ENCODE assay signal across 11 cellular contexts in the genomic region with DNA sequence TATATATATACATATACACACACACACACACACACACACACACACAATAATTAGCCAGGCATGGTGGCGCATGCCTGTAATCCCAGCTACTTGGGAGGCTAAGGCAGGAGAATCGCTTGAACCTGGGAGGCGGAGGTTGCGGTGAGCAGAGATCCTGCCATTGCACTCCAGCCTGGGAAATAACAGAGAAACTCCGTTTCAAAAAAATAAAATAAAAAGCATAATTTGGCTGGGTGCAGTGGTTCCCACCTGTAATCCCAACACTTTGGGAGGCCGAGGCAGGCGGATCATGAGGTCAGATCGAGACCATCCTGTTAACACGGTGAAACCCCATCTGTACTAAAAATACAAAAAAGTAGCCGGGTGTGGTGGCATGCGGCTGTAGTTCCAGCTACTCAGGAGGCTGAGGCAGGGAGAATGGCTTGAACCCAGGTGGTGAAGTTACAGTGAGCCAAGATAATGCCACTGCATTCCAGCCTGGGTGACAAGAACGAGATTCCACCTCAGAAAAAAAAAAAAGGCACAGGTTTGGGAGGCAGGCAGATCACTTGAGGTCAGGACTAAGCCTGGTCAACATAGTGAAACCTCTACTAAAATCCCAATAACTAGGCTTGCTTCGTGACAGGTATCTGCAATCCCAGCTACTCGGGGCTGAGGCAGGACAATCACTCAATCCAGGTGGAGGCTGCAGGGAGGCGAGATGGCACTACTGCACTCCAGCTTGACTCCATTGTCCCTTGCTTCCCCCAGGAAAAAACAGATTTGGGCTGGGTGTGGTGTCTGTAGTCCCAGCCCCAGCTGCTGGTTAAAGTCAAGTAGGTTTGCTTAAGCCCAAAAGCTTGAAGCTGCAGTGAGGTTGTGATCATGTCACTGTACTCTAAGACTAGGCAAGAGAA. TPM values are rescaled to one million over a fixed set of nuclear protein-coding genes. Genes with fewer than 3 reads are reported as not detected.
DNase-seq lines count a peak whose midpoint lies in the region; ATAC-seq and TF ChIP-seq lines count a peak whose summit lies in the region.
"Had no signal": no experiment of that assay in that cellular context is flagged by ENCODE, and none has a peak within 500 bp of the region (broad histone marks: within the 10 kb centered on the region; RNA-seq: fewer than 3 reads in every experiment).

No MANE protein-coding gene starts in this region.

- H3K36me3 Mint-ChIP-seq in activated CD8-positive, alpha-beta T cell treated with anti-CD3 and anti-CD28 coated beads for 36 hours (ENCODE audit: low read depth): peaks cover 50% of the 10 kb centered on the region

- ATAC-seq in SK-N-SH treated with all-trans-retinoic acid at 6 μM for 48 hours (no peak), GM21529 (IDR thresholded peaks at IDR 0.05; ENCODE audit: unreplicated experiment) (no peak)
- no peak for ATAC-seq in activated CD8-positive, alpha-beta T cell treated with anti-CD3 and anti-CD28 coated beads for 36 hours

- H3K27ac Mint-ChIP-seq in activated CD8-positive, alpha-beta T cell treated with anti-CD3 and anti-CD28 coated beads for 36 hours: peak overlapping the region; percentile 95

- H3K9ac ChIP-seq in SK-N-SH: no peak overlapping the region
- no peak overlapping the region; the same call in 1 of the 2 replicates for H3K9ac ChIP-seq in KMS-11

- no peak for DNase-seq in SK-N-SH
- DNase-seq in activated CD8-positive, alpha-beta T cell treated with anti-CD3 and anti-CD28 coated beads for 36 hours: no peak
- DNase-seq in posterior vena cava (ENCODE audit: low spot score): peak; percentile 22
- no peak for DNase-seq in vagina (ENCODE audit: extremely low spot score in 2 of 2)
- DNase-seq in lower leg skin (ENCODE audit: low spot score in 2 of 2): no peak

- H3K4me3 ChIP-seq in SK-N-SH (ENCODE audit: low read depth in 2 of 2, low read length in 1 of 2): no peak overlapping the region
- no peak overlapping the region for H3K4me3 ChIP-seq in KMS-11 (IDR thresholded peaks at IDR 0.05; ENCODE audit: insufficient read depth, low read depth, low read length)
- H3K4me3 ChIP-seq in vagina: no peak overlapping the region
- no peak overlapping the region for H3K4me3 ChIP-seq in lower leg skin (ENCODE audit: low read depth, poor library complexity, severe bottlenecking)

- peaks cover 39% of the 10 kb centered on the region for H4K20me1 ChIP-seq in SK-N-SH (ENCODE audit: insufficient read depth)
- H4K20me1 ChIP-seq in KMS-11 (ENCODE audit: insufficient read depth): peaks cover 27% of the 10 kb centered on the region

- H3K4me2 ChIP-seq in SK-N-SH: no peak overlapping the region
- H3K4me2 ChIP-seq in KMS-11: no peak overlapping the region

- TF ChIP-seq RAD21 in SK-N-SH (IDR thresholded peaks at IDR 0.05; ENCODE audit: low read length): no peak

- H2AFZ ChIP-seq in SK-N-SH (ENCODE audit: low read depth) (no peak overlapping the region), KMS-11 (ENCODE audit: low read depth) (no peak overlapping the region)

- peak overlapping the region; percentile 95 for H3K4me3 Mint-ChIP-seq in activated CD8-positive, alpha-beta T cell treated with anti-CD3 and anti-CD28 coated beads for 36 hours

- TF ChIP-seq POLR2A in vagina (IDR thresholded peaks at IDR 0.05) (no peak), lower leg skin (IDR thresholded peaks at IDR 0.05) (no peak)

- H3K79me2 ChIP-seq in SK-N-SH (ENCODE audit: insufficient read depth): peaks cover 35% of the 10 kb centered on the region
- H3K79me2 ChIP-seq in KMS-11 (ENCODE audit: insufficient read depth, low read depth): peaks cover 37% of the 10 kb centered on the region

- H3K9me3 ChIP-seq in SK-N-SH: no peaks in the 10 kb centered on the region
- no peaks in the 10 kb centered on the region for H3K9me3 ChIP-seq in vagina

- no peak for TF ChIP-seq EP300 in SK-N-SH (IDR thresholded peaks at IDR 0.05; ENCODE audit: borderline replicate concordance in 1 of 2, low read depth in 1 of 2, low read length in 1 of 2)

- H3K27me3 Mint-ChIP-seq in activated CD8-positive, alpha-beta T cell treated with anti-CD3 and anti-CD28 coated beads for 36 hours: no peaks in the 10 kb centered on the region

- H3K27me3 ChIP-seq in SK-N-SH (ENCODE audit: insufficient read depth): no peaks in the 10 kb centered on the region
- no peaks in the 10 kb centered on the region for H3K27me3 ChIP-seq in KMS-11 (ENCODE audit: insufficient read depth, low read depth)
- no peaks in the 10 kb centered on the region for H3K27me3 ChIP-seq in vagina

- no peaks in the 10 kb centered on the region for H3K9me2 ChIP-seq in SK-N-SH

- CTCF ChIA-PET in SK-N-SH (lab: Yijun Ruan, JAX): interaction anchor here (1.1 to 1.5 kb wide), 5 partner anchors 10 to 65 kb away, joined by 3 to 5 read pairs (median 3); partner anchors contain the start of gene SLC3A2
- CTCF ChIA-PET in activated CD8-positive, alpha-beta T cell treated with anti-CD3 and anti-CD28 coated beads for 36 hours (lab: Charles Lee): interaction anchor here (1.1 to 2.9 kb wide), 3 partner anchors 13 to 64 kb away, joined by 3 to 12 read pairs (median 4); partner anchors contain the start of gene TMEM179B

- WGBS in SK-N-SH (ENCODE audit: low lambda C conversion rate): 75% methylated on average over 15 of the region's 15 CpGs
- WGBS in lower leg skin, 2 donors: 66 to 71% methylated on average over 14 to 15 of the region's 15 CpGs

- H3K9me3 Mint-ChIP-seq in activated CD8-positive, alpha-beta T cell treated with anti-CD3 and anti-CD28 coated beads for 36 hours: no peaks in the 10 kb centered on the region

- H3K27ac ChIP-seq in SK-N-SH (ENCODE audit: low read depth in 2 of 2, low read length in 1 of 2) (no peak overlapping the region), KMS-11 (peak overlapping the region; percentile 96; the same call in 1 of the 2 replicates), vagina (no peak overlapping the region)

- POLR2A ChIA-PET in SK-N-SH (lab: Yijun Ruan, JAX): interaction anchor here (9.4 kb wide), 1 partner anchor 11 kb away, joined by 146 read pairs; the partner anchor contains the start of gene WDR74
- POLR2A ChIA-PET in activated CD8-positive, alpha-beta T cell treated with anti-CD3 and anti-CD28 coated beads for 36 hours (lab: Charles Lee): interaction anchor here (0.7 to 13.1 kb wide), 14 partner anchors 11 to 758 kb away, joined by 3 to 997 read pairs (median 20); partner anchors contain the start of genes C11orf98, CSKMT, HNRNPUL2 and LBHD1

- H3K36me3 ChIP-seq in SK-N-SH (replicated peaks in 1 of 2; ENCODE audit: control insufficient read depth in 1 of 2, insufficient read depth in 2 of 2, low read length in 1 of 2) (peaks cover 34 to 38% of the 10 kb centered on the region in 2 experiments), KMS-11 (ENCODE audit: insufficient read depth) (peaks cover 28% of the 10 kb centered on the region), vagina (peaks cover 0 to 21% of the 10 kb centered on the region in 2 donors)

- H3K4me1 ChIP-seq in SK-N-SH (ENCODE audit: control insufficient read depth in 1 of 2, insufficient read depth in 2 of 2, low read depth in 1 of 2, low read length in 1 of 2) (peaks cover 12 to 14% of the 10 kb centered on the region in 2 experiments; a peak in 3 of 4 replicates), KMS-11 (ENCODE audit: low read depth, poor library complexity, severe bottlenecking) (peaks cover 49% of the 10 kb centered on the region), vagina (peaks cover 21% of the 10 kb centered on the region)

- H3F3A ChIP-seq in SK-N-SH (replicated peaks; ENCODE audit: insufficient read depth): peaks cover 53% of the 10 kb centered on the region

- no peak for TF ChIP-seq CTCF in SK-N-SH (IDR thresholded peaks at IDR 0.05)
- TF ChIP-seq CTCF in KMS-11 (conservative IDR thresholded peaks at IDR 0.05; ENCODE audit: low read depth, low read length): no peak
- TF ChIP-seq CTCF in activated CD8-positive, alpha-beta T cell treated with anti-CD3 and anti-CD28 coated beads for 36 hours (IDR thresholded peaks at IDR 0.05): no peak
- TF ChIP-seq CTCF in vagina (IDR thresholded peaks at IDR 0.05): no peak
- TF ChIP-seq CTCF in lower leg skin (IDR thresholded peaks at IDR 0.05): no peak

- intact Hi-C loops in activated CD8-positive, alpha-beta T cell treated with anti-CD3 and anti-CD28 coated beads for 36 hours (cut with micrococcal nuclease): no loop called here
- intact Hi-C loops in posterior vena cava (cut with DNase I) (no loop called here), vagina (cut with DNase I) (no loop called here), lower leg skin (cut with DNase I; ENCODE audit: low total_unique reads) (loop anchor here (10.0 kb wide), 1 partner anchor 56 kb away; the partner anchor contains the start of gene TMEM223)

- H3K4me1 Mint-ChIP-seq in activated CD8-positive, alpha-beta T cell treated with anti-CD3 and anti-CD28 coated beads for 36 hours (ENCODE audit: low read depth): peaks cover 38% of the 10 kb centered on the region

RNA-seq across cellular contexts. Expression of gene WDR74, which starts 11.8 kb away (rescaled TPM):
- polyA plus RNA-seq in SK-N-SH (2012; rRNA removed): 132 TPM in 2 replicates
- 57.7 and 95.4 TPM in 2 replicates for polyA plus RNA-seq in SK-N-SH (2012; cell fraction: cytosol; rRNA removed)
- 195 and 221 TPM in 2 replicates for polyA plus RNA-seq in SK-N-SH (2012; cell fraction: nucleus; rRNA removed)
- total RNA-seq in activated CD8-positive, alpha-beta T cell treated with anti-CD3 and anti-CD28 coated beads for 36 hours: 10 to 100 TPM; 96.5 to 99.3 TPM
- 10 to 100 TPM; 38.5 to 45.6 TPM for total RNA-seq in posterior vena cava
- total RNA-seq in vagina: 51.8 TPM
- 10 to 100 TPM; 49.7 to 93.8 (median 64.3) TPM for total RNA-seq in lower leg skin

RNA-seq across cellular contexts. Expression of gene TEX54, which starts 18.5 kb away (rescaled TPM):
- polyA plus RNA-seq in SK-N-SH (2012; rRNA removed): not detected in 2 replicates
- not detected in 2 replicates for polyA plus RNA-seq in SK-N-SH (2012; cell fraction: cytosol; rRNA removed)
- not detected in 2 replicates for polyA plus RNA-seq in SK-N-SH (2012; cell fraction: nucleus; rRNA removed)
- not detected for total RNA-seq in activated CD8-positive, alpha-beta T cell treated with anti-CD3 and anti-CD28 coated beads for 36 hours
- not detected for total RNA-seq in posterior vena cava
- total RNA-seq in vagina: not detected
- total RNA-seq in lower leg skin: not detected
- total RNA-seq: subcutaneous adipose tissue had no signal
- polyA plus RNA-seq: BJ, neural cell had no signal

RNA-seq across cellular contexts. Expression of gene STX5, which starts 19.3 kb away (rescaled TPM):
- 24.2 and 27.4 TPM in 2 replicates for polyA plus RNA-seq in SK-N-SH (2012; rRNA removed)
- 15.8 and 24.5 TPM in 2 replicates for polyA plus RNA-seq in SK-N-SH (2012; cell fraction: cytosol; rRNA removed)
- 14.1 and 24.6 TPM in 2 replicates for polyA plus RNA-seq in SK-N-SH (2012; cell fraction: nucleus; rRNA removed)
- total RNA-seq in activated CD8-positive, alpha-beta T cell treated with anti-CD3 and anti-CD28 coated beads for 36 hours: 10 to 100 TPM; 22.0 to 22.8 TPM
- total RNA-seq in posterior vena cava (10 to 100 TPM; 32.8 to 34.0 TPM), vagina (35.6 TPM), lower leg skin (10 to 100 TPM; 30.0 to 47.4 (median 38.4) TPM)

RNA-seq across cellular contexts. Expression of gene SLC3A2, which starts 29.5 kb away (rescaled TPM):
- polyA plus RNA-seq in SK-N-SH (2012; rRNA removed): 212 and 308 TPM in 2 replicates
- polyA plus RNA-seq in SK-N-SH (2012; cell fraction: cytosol; rRNA removed): 158 and 172 TPM in 2 replicates
- 372 and 424 TPM in 2 replicates for polyA plus RNA-seq in SK-N-SH (2012; cell fraction: nucleus; rRNA removed)
- total RNA-seq in activated CD8-positive, alpha-beta T cell treated with anti-CD3 and anti-CD28 coated beads for 36 hours: 100 to 1,000 TPM; 299 to 315 TPM
- total RNA-seq in posterior vena cava: 100 to 1,000 TPM in 1 of 2 donors, 10 to 100 TPM in 1; 89.4 to 114 TPM
- total RNA-seq in vagina: 169 TPM
- total RNA-seq in lower leg skin: 100 to 1,000 TPM; 175 to 190 (median 187) TPM

RNA-seq across cellular contexts. Expression of gene NXF1, which starts 45.9 kb away (rescaled TPM):
- polyA plus RNA-seq in SK-N-SH (2012; rRNA removed): 47.6 and 59.7 TPM in 2 replicates
- polyA plus RNA-seq in SK-N-SH (2012; cell fraction: cytosol; rRNA removed): 31.5 and 34.2 TPM in 2 replicates
- 220 and 356 TPM in 2 replicates for polyA plus RNA-seq in SK-N-SH (2012; cell fraction: nucleus; rRNA removed)
- 10 to 100 TPM; 80.9 to 90.0 TPM for total RNA-seq in activated CD8-positive, alpha-beta T cell treated with anti-CD3 and anti-CD28 coated beads for 36 hours
- 10 to 100 TPM; 53.0 to 58.1 TPM for total RNA-seq in posterior vena cava
- total RNA-seq in vagina: 64.1 TPM
- 100 to 1,000 TPM in 1 of 4 donors, 10 to 100 TPM in 3; 56.6 to 114 (median 79.6) TPM for total RNA-seq in lower leg skin
